In genomic region chr10:122152544-122152943, GRCh38 we compare ENCODE assay signal across 10 cellular contexts.
A peak's percentile ranks its signal among the peaks of the same experiment; 100 is the strongest.
DNase-seq lines count a peak whose midpoint lies in the region; ATAC-seq and TF ChIP-seq lines count a peak whose summit lies in the region.
"Had no signal": no experiment of that assay in that cellular context is flagged by ENCODE, and none has a peak within 500 bp of the region (broad histone marks: within the 10 kb centered on the region; RNA-seq: fewer than 3 reads in every experiment).

No MANE protein-coding gene starts in this region.

- DNase-seq in H9, result no peak
- DNase-seq in astrocyte of the spinal cord (ENCODE audit: low read depth, low spot score), result peak; percentile 74
- peak; percentile 91 for DNase-seq in left ventricle myocardium superior
- no peak for DNase-seq in stomach
- no peak for DNase-seq in HuH-7.5 (ENCODE audit: low spot score)
- no peak for DNase-seq in activated CD4-positive, alpha-beta T cell treated with anti-CD3 and anti-CD28 coated beads for 4 hours
- DNase-seq in effector CD8-positive, alpha-beta T cell (lab: John Stamatoyannopoulos, UW), result no peak
- no peak for DNase-seq in SHP77 treated with DMSO at 0.1 percent for 48 hours (lab: John Stamatoyannopoulos, UW)
- DNase-seq: central memory CD4-positive, alpha-beta T cell; left lung had no signal

- no peak for TF ChIP-seq CTCF in H9 (conservative IDR thresholded peaks at IDR 0.05)
- no peak for TF ChIP-seq CTCF in astrocyte of the spinal cord (IDR thresholded peaks at IDR 0.05; ENCODE audit: low read depth, low read length)
- no peak for TF ChIP-seq CTCF in stomach (IDR thresholded peaks at IDR 0.05)

- no peak for TF ChIP-seq POLR2A in stomach (IDR thresholded peaks at IDR 0.05)

- H3K9me3 ChIP-seq in H9 (ENCODE audit: control insufficient read depth, low read depth, low read length) (no peaks in the 10 kb centered on the region), stomach (no peaks in the 10 kb centered on the region)
- H3K9me3 ChIP-seq: left lung had no signal

- H3K4me3 ChIP-seq in astrocyte of the spinal cord (ENCODE audit: low read depth, low read length) (no peak overlapping the region), stomach (no peak overlapping the region)
- H3K4me3 ChIP-seq: left lung had no signal

- no peak overlapping the region for H4K5ac ChIP-seq in H9 (ENCODE audit: insufficient read length, low read depth, low read length)

- no peak overlapping the region for H3T11ph ChIP-seq in H9 (ENCODE audit: low read length)

- no peaks in the 10 kb centered on the region for H3K27me3 ChIP-seq in H9 (ENCODE audit: insufficient read depth, low read length)
- no peaks in the 10 kb centered on the region for H3K27me3 ChIP-seq in stomach
- H3K27me3 ChIP-seq: left lung had no signal

- intact Hi-C loops in left ventricle myocardium superior (cut with micrococcal nuclease), result no loop called here
- intact Hi-C loops in stomach (cut with DNase I; ENCODE audit: low total_unique reads), result no loop called here

- no peak overlapping the region for H3K56ac ChIP-seq in H9 (ENCODE audit: insufficient read length, low read depth, low read length)

- no CpG with 5 or more reads among the region's 9 CpGs for WGBS in H9 (ENCODE audit: extremely low coverage, insufficient read length, low lambda C conversion rate)
- WGBS in stomach, 5 donors, result 62 to 77% (median 73%) methylated on average over 7 to 9 of the region's 9 CpGs

- no peak overlapping the region for H3K4ac ChIP-seq in H9 (ENCODE audit: low read depth, low read length)

- no peak overlapping the region for H2BK15ac ChIP-seq in H9 (ENCODE audit: low read depth, low read length)

- H2AK5ac ChIP-seq in H9 (ENCODE audit: insufficient read length, low read length), result no peak overlapping the region

- no peaks in the 10 kb centered on the region for H3K23me2 ChIP-seq in H9 (ENCODE audit: insufficient read length, low read depth, low read length, poor library complexity, severe bottlenecking)

- H3K36me3 Mint-ChIP-seq in H9 (ENCODE audit: insufficient read depth in 1 of 3, low read depth in 3 of 3), result peaks cover 5 to 7% (median 7%) of the 10 kb centered on the region in 3 experiments; a peak in 6 of 7 replicates

- peak; percentile 80 for TF ChIP-seq EP300 in stomach (IDR thresholded peaks at IDR 0.05)

- no peak overlapping the region for H2BK120ac ChIP-seq in H9 (ENCODE audit: low read depth, low read length, poor library complexity, severe bottlenecking)

- H2AFZ ChIP-seq in H9 (ENCODE audit: low read length), result no peak overlapping the region

- ATAC-seq in left ventricle myocardium superior, result peak; percentile 69
- ATAC-seq: left lung had no signal

- H3K27me3 Mint-ChIP-seq in H9 (ENCODE audit: low read depth), result no peaks in the 10 kb centered on the region

- H3K79me2 ChIP-seq in H9 (ENCODE audit: insufficient read depth, low read length), result no peaks in the 10 kb centered on the region

- no peak overlapping the region for H3K4me2 ChIP-seq in H9 (ENCODE audit: insufficient read depth, insufficient read length, low read length)

- H3K4me1 ChIP-seq in H9 (ENCODE audit: insufficient read depth, low read length), result no peaks in the 10 kb centered on the region
- peaks cover 24 to 58% (median 39%) of the 10 kb centered on the region in 4 donors for H3K4me1 ChIP-seq in stomach

- H3K27ac ChIP-seq in H9 (ENCODE audit: insufficient read length, low read depth, low read length), result no peak overlapping the region
- H3K27ac ChIP-seq in stomach, result peak overlapping the region in 2 of 5 donors; percentile 33 to 88
- H3K27ac ChIP-seq: left lung had no signal

- no peak overlapping the region for H2BK5ac ChIP-seq in H9 (ENCODE audit: insufficient read length, low read length)

- H3K23ac ChIP-seq in H9 (ENCODE audit: insufficient read length, low read depth, low read length), result no peak overlapping the region

- H3K4me1 Mint-ChIP-seq in H9, result peaks cover 40 to 62% of the 10 kb centered on the region in 2 experiments

- no peak overlapping the region for H2BK20ac ChIP-seq in H9 (ENCODE audit: low read depth, low read length, poor library complexity, severe bottlenecking)

- in situ Hi-C loops in astrocyte of the spinal cord (cut with HindIII; ENCODE audit: low sequenced_read_pairs), result no loop called here

- peak overlapping the region; percentile 4 for H3K18ac ChIP-seq in H9 (ENCODE audit: insufficient read length, low read depth, low read length)

- H3K27ac Mint-ChIP-seq in H9, result peak overlapping the region in 1 of 3 experiments; percentile 44; a peak in 1 of 7 replicates

- H3K4me3 Mint-ChIP-seq in H9, result no peak overlapping the region

- H3K9ac ChIP-seq in H9 (ENCODE audit: extremely low read depth, insufficient read length, low read length), result no peak overlapping the region

- H2BK12ac ChIP-seq in H9 (ENCODE audit: insufficient read length, low read depth, low read length), result no peak overlapping the region

- peaks cover 0 to 12% (median 2%) of the 10 kb centered on the region in 4 donors for H3K36me3 ChIP-seq in stomach

- H3K14ac ChIP-seq in H9 (ENCODE audit: insufficient read depth, low read length), result peak overlapping the region; percentile 49; the same call in 1 of the 2 replicates

- no peak overlapping the region for H4K91ac ChIP-seq in H9 (ENCODE audit: insufficient read length, low read depth, low read length)

- H4K20me1 ChIP-seq in H9 (ENCODE audit: control insufficient read depth, insufficient read depth, insufficient read length), result no peaks in the 10 kb centered on the region

- H3K9me3 Mint-ChIP-seq in H9, result no peaks in the 10 kb centered on the region

- no peaks in the 10 kb centered on the region for H3K79me1 ChIP-seq in H9 (ENCODE audit: insufficient read depth, low read depth, low read length, poor library complexity, severe bottlenecking)

- no peak overlapping the region for H4K8ac ChIP-seq in H9 (replicated peaks; ENCODE audit: insufficient read length, low read depth, low read length)

Comparison
In these comparisons a context has a peak if more than half of its experiments do, and no peak if none do; other contexts are left out.
1. DNase-seq: peak in astrocyte of the spinal cord (single experiment) and left ventricle myocardium superior (single experiment); none in H9 (single experiment), stomach (single experiment), HuH-7.5 (single experiment), activated CD4-positive, alpha-beta T cell treated with anti-CD3 and anti-CD28 coated beads for 4 hours (0 of 2), effector CD8-positive, alpha-beta T cell (single experiment) and SHP77 treated with DMSO at 0.1 percent for 48 hours (single experiment).